8 cellular contexts compared by ENCODE assay signal in the genomic region with DNA sequence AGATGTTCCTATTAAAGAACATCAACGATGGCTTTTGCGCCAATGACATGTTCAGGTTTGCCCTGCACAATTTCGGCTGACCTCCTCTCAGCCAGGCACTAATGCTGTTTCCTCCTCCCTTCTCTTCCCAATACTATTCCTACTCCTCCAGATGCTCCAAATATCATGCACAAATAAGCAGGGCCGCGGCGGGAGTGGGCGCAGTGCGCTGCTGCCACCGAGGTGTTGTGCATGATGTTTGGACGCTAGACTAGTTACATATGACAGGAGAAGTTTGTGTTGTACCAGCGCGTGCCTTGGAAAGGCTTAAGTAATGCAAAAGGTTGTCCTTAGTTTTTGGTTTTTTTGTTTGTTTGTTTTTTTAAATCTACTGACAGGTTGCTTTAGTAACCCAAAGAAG.
"Had no signal": no experiment of that assay in that cellular context is flagged by ENCODE, and none has a peak within 500 bp of the region (broad histone marks: within the 10 kb centered on the region; RNA-seq: fewer than 3 reads in every experiment).

No MANE protein-coding gene starts in this region.

- H3K4me3 ChIP-seq: GM12878 had no signal

- FAIRE-seq: G401.6, GM12878, GM12891, GM12892, GM18507, GM19239 had no signal

- DNase-seq: GDM1, GF-D8 had no signal
